ENCODE assay signal across 14 cellular contexts in the genomic region with DNA sequence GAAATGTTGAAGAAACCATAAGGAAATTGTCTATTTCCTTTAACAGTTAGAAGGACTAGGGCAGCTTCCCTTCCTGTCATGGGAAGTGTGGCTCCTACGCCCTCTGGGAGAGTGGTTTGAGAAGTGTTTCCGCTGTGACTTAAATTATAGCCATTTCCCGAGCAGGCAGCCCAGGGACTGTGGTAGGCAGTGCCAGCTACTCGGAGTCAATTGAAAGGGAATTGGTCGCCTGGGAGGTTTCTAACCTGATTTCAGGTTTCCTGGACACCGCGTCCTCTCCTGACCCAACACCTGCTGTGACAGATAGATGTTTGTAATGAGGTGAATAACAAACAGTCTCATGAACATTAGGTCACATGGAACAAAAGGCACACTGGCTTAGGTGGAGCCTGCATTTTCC.
DNase-seq lines count a peak whose midpoint lies in the region; ATAC-seq and TF ChIP-seq lines count a peak whose summit lies in the region.
"Had no signal": no experiment of that assay in that cellular context is flagged by ENCODE, and none has a peak within 500 bp of the region (broad histone marks: within the 10 kb centered on the region; RNA-seq: fewer than 3 reads in every experiment).

No MANE protein-coding gene starts in this region.

- no peaks in the 10 kb centered on the region for H3K9me3 Mint-ChIP-seq in type B pancreatic cell
- no peaks in the 10 kb centered on the region for H3K9me3 Mint-ChIP-seq in stimulated activated naive B cell treated with anti-CD40 and anti-IgM and Interleukin-4, amounts not matched to agents 10 μg/mL and 1 μg/mL and 100 μg/mL, for 72 hours
- H3K9me3 Mint-ChIP-seq: activated naive CD4-positive, alpha-beta T cell treated with anti-CD3 and anti-CD28 coated beads, Interleukin-2, amount 10 ng/mL, durations not matched to agents 7 days and 5 days had no signal

- H3K36me3 Mint-ChIP-seq in type B pancreatic cell: no peaks in the 10 kb centered on the region
- H3K36me3 Mint-ChIP-seq in stimulated activated naive B cell treated with anti-CD40 and anti-IgM and Interleukin-4, amounts not matched to agents 10 μg/mL and 1 μg/mL and 100 μg/mL, for 72 hours: no peaks in the 10 kb centered on the region
- H3K36me3 Mint-ChIP-seq: activated naive CD4-positive, alpha-beta T cell treated with anti-CD3 and anti-CD28 coated beads, Interleukin-2, amount 10 ng/mL, durations not matched to agents 7 days and 5 days had no signal

- no peaks in the 10 kb centered on the region for H3K27me3 Mint-ChIP-seq in type B pancreatic cell
- peaks cover 0 to 6% of the 10 kb centered on the region in 2 donors for H3K27me3 Mint-ChIP-seq in stimulated activated naive B cell treated with anti-CD40 and anti-IgM and Interleukin-4, amounts not matched to agents 10 μg/mL and 1 μg/mL and 100 μg/mL, for 72 hours
- H3K27me3 Mint-ChIP-seq: activated naive CD4-positive, alpha-beta T cell treated with anti-CD3 and anti-CD28 coated beads, Interleukin-2, amount 10 ng/mL, durations not matched to agents 7 days and 5 days; progenitor cell of endocrine pancreas had no signal

- no peaks in the 10 kb centered on the region for H3K9me3 ChIP-seq in iPS-20b (ENCODE audit: insufficient read depth, low read depth, low read length)

- H3K27me3 ChIP-seq in iPS-20b (ENCODE audit: insufficient read depth, low read length): no peaks in the 10 kb centered on the region

- no peak overlapping the region for H3K9ac ChIP-seq in iPS-20b (ENCODE audit: low read depth, low read length)

- H3K36me3 ChIP-seq in iPS-20b (ENCODE audit: insufficient read depth, low read depth, low read length): no peaks in the 10 kb centered on the region

- peaks cover 23% of the 10 kb centered on the region for H3K4me1 Mint-ChIP-seq in type B pancreatic cell (ENCODE audit: unreplicated experiment)
- H3K4me1 Mint-ChIP-seq in stimulated activated naive B cell treated with anti-CD40 and anti-IgM and Interleukin-4, amounts not matched to agents 10 μg/mL and 1 μg/mL and 100 μg/mL, for 72 hours: no peaks in the 10 kb centered on the region
- H3K4me1 Mint-ChIP-seq: activated naive CD4-positive, alpha-beta T cell treated with anti-CD3 and anti-CD28 coated beads, Interleukin-2, amount 10 ng/mL, durations not matched to agents 7 days and 5 days had no signal

- H3K4me3 ChIP-seq in iPS-20b (ENCODE audit: low read length): peak overlapping the region; percentile 17

- no peak for ATAC-seq in stimulated activated naive B cell treated with anti-CD40 and anti-IgM and Interleukin-4, amounts not matched to agents 10 μg/mL and 1 μg/mL and 100 μg/mL, for 72 hours (replicated peaks)

- H3K27ac Mint-ChIP-seq in type B pancreatic cell: peak overlapping the region; percentile 52
- no peak overlapping the region for H3K27ac Mint-ChIP-seq in stimulated activated naive B cell treated with anti-CD40 and anti-IgM and Interleukin-4, amounts not matched to agents 10 μg/mL and 1 μg/mL and 100 μg/mL, for 72 hours
- H3K27ac Mint-ChIP-seq: activated naive CD4-positive, alpha-beta T cell treated with anti-CD3 and anti-CD28 coated beads, Interleukin-2, amount 10 ng/mL, durations not matched to agents 7 days and 5 days; progenitor cell of endocrine pancreas had no signal

- peaks cover 42% of the 10 kb centered on the region for H3K4me1 ChIP-seq in iPS-20b (ENCODE audit: insufficient read depth, low read length)

- DNase-seq in DMS53 (lab: John Stamatoyannopoulos, UW) (peak; percentile 65), DMS53 treated with DMSO at 0.1 percent for 48 hours (lab: John Stamatoyannopoulos, UW; ENCODE audit: unreplicated experiment) (no peak), UCSD-AML1 (lab: John Stamatoyannopoulos, UW; ENCODE audit: unreplicated experiment) (peak; percentile 71), type B pancreatic cell (ENCODE audit: extremely low spot score, unreplicated experiment) (no peak), T-helper 9 cell (no peak)
- no peak for DNase-seq in activated CD4-positive, alpha-beta T cell treated with anti-CD3 and anti-CD28 coated beads for 4 hours
- DNase-seq in stimulated activated naive B cell treated with anti-CD40 and anti-IgM and Interleukin-4, amounts not matched to agents 10 μg/mL and 1 μg/mL and 100 μg/mL, for 72 hours: no peak
- DNase-seq: activated naive CD4-positive, alpha-beta T cell treated with anti-CD3 and anti-CD28 coated beads, Interleukin-2, amount 10 ng/mL, durations not matched to agents 7 days and 5 days; cortex of kidney; DMS 273 treated with DMSO at 0.1 percent for 48 hours; stimulated activated CD4-positive, alpha-beta T cell treated with anti-CD3 and anti-CD28 coated beads, Interleukin-4, amount 100 ng/mL, for 24 hours had no signal

- H3K4me3 Mint-ChIP-seq in type B pancreatic cell: no peak overlapping the region
- no peak overlapping the region for H3K4me3 Mint-ChIP-seq in stimulated activated naive B cell treated with anti-CD40 and anti-IgM and Interleukin-4, amounts not matched to agents 10 μg/mL and 1 μg/mL and 100 μg/mL, for 72 hours
- H3K4me3 Mint-ChIP-seq: activated naive CD4-positive, alpha-beta T cell treated with anti-CD3 and anti-CD28 coated beads, Interleukin-2, amount 10 ng/mL, durations not matched to agents 7 days and 5 days had no signal

- H3K27ac ChIP-seq in iPS-20b (ENCODE audit: low read length): no peak overlapping the region
- H3K27ac ChIP-seq: 22Rv1 had no signal

- TF ChIP-seq CTCF in type B pancreatic cell (conservative IDR thresholded peaks at IDR 0.05): no peak

Comparison
In these comparisons a context has a peak if more than half of its experiments do, and no peak if none do; other contexts are left out.
1. DNase-seq: peak in DMS53 (single experiment) and UCSD-AML1 (single experiment); none in DMS53 treated with DMSO at 0.1 percent for 48 hours (single experiment), type B pancreatic cell (single experiment), T-helper 9 cell (single experiment), activated CD4-positive, alpha-beta T cell treated with anti-CD3 and anti-CD28 coated beads for 4 hours (0 of 2) and stimulated activated naive B cell treated with anti-CD40 and anti-IgM and Interleukin-4, amounts not matched to agents 10 μg/mL and 1 μg/mL and 100 μg/mL, for 72 hours (single experiment).